Comparison of ENCODE assay signal across 19 cellular contexts in the genomic region with DNA sequence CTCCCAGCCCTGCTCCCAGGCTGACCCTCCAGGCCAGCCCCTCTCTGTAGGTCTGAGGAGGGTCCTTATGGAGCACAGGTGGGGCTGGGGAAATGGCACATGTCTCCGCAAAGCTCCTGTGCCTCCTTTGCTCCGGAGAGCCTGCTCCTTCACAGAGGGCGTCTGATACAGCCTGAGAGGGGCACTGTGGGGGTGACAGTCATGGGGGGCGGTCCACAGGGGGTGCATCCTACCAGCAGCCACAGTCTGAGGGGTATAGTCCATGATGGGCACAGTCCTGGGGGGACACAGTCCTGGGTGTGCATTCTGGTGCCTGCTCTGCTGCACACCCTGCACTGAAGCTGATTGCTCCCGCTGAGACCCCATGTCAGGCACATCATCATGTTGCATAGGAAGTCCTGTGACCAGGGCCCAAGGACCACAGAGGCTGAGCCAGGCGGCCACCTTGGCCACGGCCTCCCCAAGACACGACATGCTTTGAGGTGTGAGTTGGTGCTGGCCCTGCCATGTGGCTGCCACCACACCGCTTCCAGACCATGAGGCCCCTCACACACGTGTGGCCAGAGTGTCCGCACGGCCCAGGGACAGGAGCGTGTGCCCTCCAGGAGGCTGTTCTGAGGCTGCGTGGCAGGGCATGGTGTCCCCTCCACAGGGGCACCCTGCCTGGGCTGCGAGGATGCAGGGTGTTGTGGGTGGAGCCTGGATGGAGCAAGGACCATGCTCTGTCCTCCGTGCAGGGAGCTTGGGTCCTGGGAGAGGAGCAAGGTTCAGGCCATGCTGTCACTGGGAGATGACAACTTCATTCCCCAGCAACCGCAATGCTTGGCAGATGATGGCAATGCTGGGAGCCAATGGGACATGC. TPM values are rescaled to one million over a fixed set of nuclear protein-coding genes. Genes with fewer than 3 reads are reported as not detected.
DNase-seq lines count a peak whose midpoint lies in the region; ATAC-seq, FAIRE-seq and TF ChIP-seq lines count a peak whose summit lies in the region.
"Had no signal": no experiment of that assay in that cellular context is flagged by ENCODE, and none has a peak within 500 bp of the region (broad histone marks: within the 10 kb centered on the region; RNA-seq: fewer than 3 reads in every experiment).

No MANE protein-coding gene starts in this region.

- no peak for ATAC-seq in right lobe of liver
- no peak for ATAC-seq in natural killer cell treated with Interleukin-12 subunit alpha and Interleukin-12 subunit beta and Interleukin-15 and Interleukin-18, amount 100 ng/mL, for 72 hours
- no peak for ATAC-seq in HG03045 (IDR thresholded peaks at IDR 0.05; ENCODE audit: unreplicated experiment)
- ATAC-seq: HCT116, PC-3 had no signal

- H3K4me3 ChIP-seq in right lobe of liver = no peak overlapping the region
- H3K4me3 ChIP-seq in small intestine (ENCODE audit: low read depth in 1 of 2, low read length in 2 of 2) = no peak overlapping the region
- H3K4me3 ChIP-seq: SJSA1 had no signal

- no peaks in the 10 kb centered on the region for H3K9me3 Mint-ChIP-seq in chondrocyte (ENCODE audit: low read depth)
- no peaks in the 10 kb centered on the region for H3K9me3 Mint-ChIP-seq in natural killer cell treated with Interleukin-12 subunit alpha and Interleukin-12 subunit beta and Interleukin-15 and Interleukin-18, amount 100 ng/mL, for 72 hours

- TF ChIP-seq CTCF in chondrocyte (IDR thresholded peaks at IDR 0.05) (no peak), right lobe of liver (IDR thresholded peaks at IDR 0.05) (no peak)

- peaks cover 0 to 30% (median 10%) of the 10 kb centered on the region in 4 donors for H3K4me1 ChIP-seq in right lobe of liver
- H3K4me1 ChIP-seq in small intestine (ENCODE audit: control insufficient read depth in 2 of 2, insufficient read depth in 1 of 2, low read depth in 1 of 2, low read length in 1 of 2) = peaks cover 0 to 31% of the 10 kb centered on the region in 2 donors

- FAIRE-seq in small intestine (lab: Jason Lieb, UNC) = no peak
- FAIRE-seq: G401.6 had no signal

- no peaks in the 10 kb centered on the region for H3K36me3 Mint-ChIP-seq in chondrocyte (ENCODE audit: low read depth)
- H3K36me3 Mint-ChIP-seq in natural killer cell treated with Interleukin-12 subunit alpha and Interleukin-12 subunit beta and Interleukin-15 and Interleukin-18, amount 100 ng/mL, for 72 hours = no peaks in the 10 kb centered on the region

- H3K27ac Mint-ChIP-seq in chondrocyte (ENCODE audit: unreplicated experiment) = no peak overlapping the region
- no peak overlapping the region for H3K27ac Mint-ChIP-seq in natural killer cell treated with Interleukin-12 subunit alpha and Interleukin-12 subunit beta and Interleukin-15 and Interleukin-18, amount 100 ng/mL, for 72 hours

- no peaks in the 10 kb centered on the region for H3K27me3 Mint-ChIP-seq in chondrocyte (ENCODE audit: low read depth)
- H3K27me3 Mint-ChIP-seq in natural killer cell treated with Interleukin-12 subunit alpha and Interleukin-12 subunit beta and Interleukin-15 and Interleukin-18, amount 100 ng/mL, for 72 hours = no peaks in the 10 kb centered on the region

- no peaks in the 10 kb centered on the region for H3K36me3 ChIP-seq in right lobe of liver
- H3K36me3 ChIP-seq in small intestine (ENCODE audit: control insufficient read depth in 2 of 2, insufficient read depth in 2 of 2, low read length in 2 of 2) = no peaks in the 10 kb centered on the region
- H3K36me3 ChIP-seq: SJSA1 had no signal

- H3K4me3 Mint-ChIP-seq in chondrocyte (ENCODE audit: unreplicated experiment) = no peak overlapping the region
- H3K4me3 Mint-ChIP-seq in natural killer cell treated with Interleukin-12 subunit alpha and Interleukin-12 subunit beta and Interleukin-15 and Interleukin-18, amount 100 ng/mL, for 72 hours = no peak overlapping the region

- WGBS in right lobe of liver (ENCODE audit: insufficient coverage, low coverage, low lambda C conversion rate, missing lambda C conversion rate) = 75% methylated on average over 5 of the region's 17 CpGs
- WGBS in small intestine, 3 donors = 75 to 87% (median 83%) methylated on average over 15 to 17 of the region's 17 CpGs

- intact Hi-C loops in right lobe of liver (cut with DNase I) = loop anchor here (5.0 kb wide), 4 partner anchors 74 to 234 kb away; no protein-coding TSS in a partner anchor

- H3K27ac ChIP-seq in right lobe of liver (no peak overlapping the region), small intestine (ENCODE audit: low read depth in 1 of 2, low read length in 1 of 2) (peak overlapping the region in 1 of 2 donors; percentile 70)
- H3K27ac ChIP-seq: 22Rv1, SJSA1 had no signal

- H3K9me3 ChIP-seq in right lobe of liver (no peaks in the 10 kb centered on the region), small intestine (ENCODE audit: control insufficient read depth, low read depth) (no peaks in the 10 kb centered on the region)
- H3K9me3 ChIP-seq: SJSA1 had no signal

- DNase-seq in DMS53 (lab: John Stamatoyannopoulos, UW) (peak; percentile 37), DMS53 treated with DMSO at 0.1 percent for 48 hours (lab: John Stamatoyannopoulos, UW; ENCODE audit: unreplicated experiment) (no peak), chondrocyte (ENCODE audit: low spot score) (peak; percentile 82), right lobe of liver (peak in 2 of 3 donors; percentile 20 to 53), small intestine (peak; percentile 57), NCI-H69 (lab: John Stamatoyannopoulos, UW) (no peak)
- no peak for DNase-seq in natural killer cell treated with Interleukin-12 subunit alpha and Interleukin-12 subunit beta and Interleukin-15 and Interleukin-18, amount 100 ng/mL, for 72 hours (ENCODE audit: low spot score)
- DNase-seq: AML-193, KG1, NCI-H1417, NCI-H187, NCI-H226, NCI-H524, PC-3 had no signal

- H3K4me1 Mint-ChIP-seq in chondrocyte (ENCODE audit: low read depth) = peaks cover 4% of the 10 kb centered on the region
- H3K4me1 Mint-ChIP-seq in natural killer cell treated with Interleukin-12 subunit alpha and Interleukin-12 subunit beta and Interleukin-15 and Interleukin-18, amount 100 ng/mL, for 72 hours (ENCODE audit: low read depth in 2 of 2) = peaks cover 4 to 10% of the 10 kb centered on the region in 2 donors

- TF ChIP-seq POLR2A in right lobe of liver (IDR thresholded peaks at IDR 0.05) = no peak

- H3K27me3 ChIP-seq in right lobe of liver (no peaks in the 10 kb centered on the region), small intestine (ENCODE audit: control insufficient read depth in 2 of 2, insufficient read depth in 2 of 2, low read length in 2 of 2) (no peaks in the 10 kb centered on the region)

RNA-seq across cellular contexts. Expression of a gene that starts 59.2 kb away (rescaled TPM):
- total RNA-seq in chondrocyte (9.9 to 13.9 TPM (median 13.2 TPM) in 3 replicates), right lobe of liver (10 to 100 TPM in 1 of 6 experiments, 1 to 10 TPM in 5; 3.0 to 12.2 (median 5.1) TPM)
- 10 to 100 TPM in 1 of 3 donors, 1 to 10 TPM in 2; 7.0 to 14.7 (median 9.2) TPM for polyA plus RNA-seq in small intestine
- total RNA-seq in natural killer cell treated with Interleukin-12 subunit alpha and Interleukin-12 subunit beta and Interleukin-15 and Interleukin-18, amount 100 ng/mL, for 72 hours = 10 to 100 TPM; 15.2 to 17.9 TPM

Comparison
In these comparisons a context has a peak if more than half of its experiments do, and no peak if none do; other contexts are left out.
1. DNase-seq: peak in DMS53 (single experiment), chondrocyte (single experiment), right lobe of liver (2 of 3) and small intestine (single experiment); none in DMS53 treated with DMSO at 0.1 percent for 48 hours (single experiment), natural killer cell treated with Interleukin-12 subunit alpha and Interleukin-12 subunit beta and Interleukin-15 and Interleukin-18, amount 100 ng/mL, for 72 hours (single experiment) and NCI-H69 (single experiment).